ENCODE assay signal across 1 cellular context in genomic region chr4:67714955-67715354, GRCh38.
TF ChIP-seq lines count a peak whose summit lies in the region.

No MANE protein-coding gene starts in this region.

TF ChIP-seq in H1, 55 proteins besides CTCF, POLR2A, EP300 and RAD21:
- TF ChIP-seq YY1 (IDR thresholded peaks at IDR 0.05; ENCODE audit: low read depth, low read length) = peak; percentile 25; the same call in 1 of the 2 replicates
- TF ChIP-seq JUND (IDR thresholded peaks at IDR 0.05; ENCODE audit: low read length) = no peak
